ENCODE assay signal across 1 cellular context in genomic region chr1:25523512-25523911, GRCh38.
TF ChIP-seq lines count a peak whose summit lies in the region.

No MANE protein-coding gene starts in this region.

TF ChIP-seq in GM23338, 12 proteins besides CTCF, POLR2A, EP300 and RAD21 (continued from another document):
- no peak for TF ChIP-seq ZNF462 (CRISPR knock-in tag; IDR thresholded peaks at IDR 0.05)
- TF ChIP-seq ZNF331 (CRISPR knock-in tag; IDR thresholded peaks at IDR 0.05; ENCODE audit: low read depth), result no peak
- no peak for TF ChIP-seq REST (IDR thresholded peaks at IDR 0.05; ENCODE audit: unreplicated experiment)
- TF ChIP-seq JUNB (IDR thresholded peaks at IDR 0.05; ENCODE audit: unreplicated experiment), result no peak
- no peak for TF ChIP-seq EZH2phosphoT487 (IDR thresholded peaks at IDR 0.05; ENCODE audit: unreplicated experiment)
- TF ChIP-seq ZNF114 (CRISPR knock-in tag; IDR thresholded peaks at IDR 0.05), result no peak
- no peak for TF ChIP-seq STAT1 (IDR thresholded peaks at IDR 0.05; ENCODE audit: unreplicated experiment)
